In genomic region chr1:49240709-49241221, GRCh38 we compare ENCODE assay signal across 22 cellular contexts.
DNase-seq lines count a peak whose midpoint lies in the region; ATAC-seq, FAIRE-seq and TF ChIP-seq lines count a peak whose summit lies in the region.
"Had no signal": no experiment of that assay in that cellular context is flagged by ENCODE, and none has a peak within 500 bp of the region (broad histone marks: within the 10 kb centered on the region; RNA-seq: fewer than 3 reads in every experiment).

No MANE protein-coding gene starts in this region.

- TF ChIP-seq RAD21 in SK-N-SH (IDR thresholded peaks at IDR 0.05; ENCODE audit: low read length), result no peak

- H3K4me1 Mint-ChIP-seq in activated CD8-positive, alpha-beta T cell treated with anti-CD3 and anti-CD28 coated beads, Interleukin-2, amount 10 ng/mL, durations not matched to agents 7 days and 5 days (ENCODE audit: low read depth), result no peaks in the 10 kb centered on the region
- H3K4me1 Mint-ChIP-seq: CD4-positive, alpha-beta memory T cell had no signal

- H3K4me1 ChIP-seq in BE2C (no peaks in the 10 kb centered on the region; the same call in 1 of the 2 replicates), SK-N-SH (ENCODE audit: control insufficient read depth in 1 of 2, insufficient read depth in 2 of 2, low read depth in 1 of 2, low read length in 1 of 2) (no peaks in the 10 kb centered on the region)
- H3K4me1 ChIP-seq: A549, HAP-1 had no signal

- no peak overlapping the region for H3K27ac Mint-ChIP-seq in activated CD8-positive, alpha-beta T cell treated with anti-CD3 and anti-CD28 coated beads, Interleukin-2, amount 10 ng/mL, durations not matched to agents 7 days and 5 days
- H3K27ac Mint-ChIP-seq: CD4-positive, alpha-beta memory T cell had no signal

- H2AFZ ChIP-seq in SK-N-SH (ENCODE audit: low read depth), result no peak overlapping the region

- no peaks in the 10 kb centered on the region for H3K27me3 Mint-ChIP-seq in activated CD8-positive, alpha-beta T cell treated with anti-CD3 and anti-CD28 coated beads, Interleukin-2, amount 10 ng/mL, durations not matched to agents 7 days and 5 days (ENCODE audit: low read depth)

- ATAC-seq in activated CD8-positive, alpha-beta T cell treated with anti-CD3 and anti-CD28 coated beads, Interleukin-2, amount 10 ng/mL, durations not matched to agents 7 days and 5 days, result no peak
- ATAC-seq: A549 had no signal

- H3K9me3 ChIP-seq in BE2C (no peaks in the 10 kb centered on the region), SK-N-SH (no peaks in the 10 kb centered on the region)
- H3K9me3 ChIP-seq: A549, HAP-1 had no signal

- H3K36me3 ChIP-seq in BE2C, result no peaks in the 10 kb centered on the region
- H3K36me3 ChIP-seq in SK-N-SH (replicated peaks in 1 of 2; ENCODE audit: control insufficient read depth in 1 of 2, insufficient read depth in 2 of 2, low read length in 1 of 2), result no peaks in the 10 kb centered on the region
- H3K36me3 ChIP-seq: HAP-1 had no signal

- no peak overlapping the region for H3K4me2 ChIP-seq in SK-N-SH
- H3K4me2 ChIP-seq: A549 had no signal

- peak; percentile 9 for DNase-seq in NCI-H2171 treated with DMSO at 0.1 percent for 48 hours (lab: John Stamatoyannopoulos, UW)
- no peak for DNase-seq in NCI-H2171 (lab: John Stamatoyannopoulos, UW)
- DNase-seq in BE2C, result peak; percentile 16
- DNase-seq in DMS79 treated with DMSO at 0.1 percent for 48 hours (lab: John Stamatoyannopoulos, UW), result peak; percentile 46
- peak; percentile 31 for DNase-seq in SK-N-SH
- DNase-seq in activated CD8-positive, alpha-beta T cell treated with anti-CD3 and anti-CD28 coated beads, Interleukin-2, amount 10 ng/mL, durations not matched to agents 7 days and 5 days, result no peak
- DNase-seq in activated effector memory CD4-positive, alpha-beta T cell treated with anti-CD3 and anti-CD28 coated beads, Interleukin-2, amount 50 U/mL, for 16 hours, result no peak
- DNase-seq in RCC 7860 (ENCODE audit: low spot score), result no peak
- DNase-seq: 8988T; ACHN; AML-193; C1 segment of cervical spinal cord; CD4-positive, alpha-beta memory T cell; COR-L47; DMS153; GF-D8; GOT3 had no signal

- H3K9me2 ChIP-seq in SK-N-SH, result no peaks in the 10 kb centered on the region

- TF ChIP-seq CTCF in BE2C (IDR thresholded peaks at IDR 0.05; ENCODE audit: low read depth, low read length) (no peak), SK-N-SH (IDR thresholded peaks at IDR 0.05) (no peak)

- POLR2A ChIA-PET in SK-N-SH (lab: Yijun Ruan, JAX), result no interaction called here
- POLR2A ChIA-PET in activated CD8-positive, alpha-beta T cell treated with anti-CD3 and anti-CD28 coated beads, Interleukin-2, amount 10 ng/mL, durations not matched to agents 7 days and 5 days (lab: Charles Lee), result no interaction called here

- H3K79me2 ChIP-seq in SK-N-SH (ENCODE audit: insufficient read depth), result no peaks in the 10 kb centered on the region

- CTCF ChIA-PET in SK-N-SH (lab: Yijun Ruan, JAX), result interaction anchor here (0.6 to 1.5 kb wide), 2 partner anchors 12 to 351 kb away, joined by 3 read pairs; no protein-coding TSS in a partner anchor
- CTCF ChIA-PET in activated CD8-positive, alpha-beta T cell treated with anti-CD3 and anti-CD28 coated beads, Interleukin-2, amount 10 ng/mL, durations not matched to agents 7 days and 5 days (lab: Charles Lee), result no interaction called here

- H3K9ac ChIP-seq in SK-N-SH, result no peak overlapping the region

- no peak for FAIRE-seq in RCC 7860 (lab: Jason Lieb, UNC)
- FAIRE-seq: A549, GM12891, GM18507, H54 had no signal

- WGBS in SK-N-SH (ENCODE audit: low lambda C conversion rate), result 56% methylated on average over 1 of the region's 1 CpG

- peak in 1 of 2 experiments; percentile 24; a peak in 1 of 4 replicates for TF ChIP-seq EP300 in SK-N-SH (IDR thresholded peaks at IDR 0.05; ENCODE audit: borderline replicate concordance in 1 of 2, low read depth in 1 of 2, low read length in 1 of 2)

- H3K4me3 ChIP-seq in BE2C (ENCODE audit: low read depth, low read length) (no peak overlapping the region), SK-N-SH (ENCODE audit: low read depth in 2 of 2, low read length in 1 of 2) (no peak overlapping the region)
- H3K4me3 ChIP-seq: A549, HAP-1 had no signal

- H3F3A ChIP-seq in SK-N-SH (replicated peaks; ENCODE audit: insufficient read depth), result no peaks in the 10 kb centered on the region

- no peak overlapping the region for H3K4me3 Mint-ChIP-seq in activated CD8-positive, alpha-beta T cell treated with anti-CD3 and anti-CD28 coated beads, Interleukin-2, amount 10 ng/mL, durations not matched to agents 7 days and 5 days
- H3K4me3 Mint-ChIP-seq: CD4-positive, alpha-beta memory T cell had no signal

- H3K27me3 ChIP-seq in BE2C (no peaks in the 10 kb centered on the region), SK-N-SH (ENCODE audit: insufficient read depth) (no peaks in the 10 kb centered on the region)

- no peaks in the 10 kb centered on the region for H3K9me3 Mint-ChIP-seq in activated CD8-positive, alpha-beta T cell treated with anti-CD3 and anti-CD28 coated beads, Interleukin-2, amount 10 ng/mL, durations not matched to agents 7 days and 5 days (ENCODE audit: insufficient read depth)

- H3K36me3 Mint-ChIP-seq in activated CD8-positive, alpha-beta T cell treated with anti-CD3 and anti-CD28 coated beads, Interleukin-2, amount 10 ng/mL, durations not matched to agents 7 days and 5 days (ENCODE audit: low read depth), result no peaks in the 10 kb centered on the region
- H3K36me3 Mint-ChIP-seq: CD4-positive, alpha-beta memory T cell had no signal

- H4K20me1 ChIP-seq in SK-N-SH (ENCODE audit: insufficient read depth), result no peaks in the 10 kb centered on the region

- H3K27ac ChIP-seq in SK-N-SH (ENCODE audit: low read depth in 2 of 2, low read length in 1 of 2), result no peak overlapping the region; a peak in 1 of 4 replicates
- H3K27ac ChIP-seq: A549 had no signal

TF ChIP-seq in SK-N-SH, 30 proteins besides CTCF, POLR2A, EP300 and RAD21:
- no peak for TF ChIP-seq TEAD4 (IDR thresholded peaks at IDR 0.05; ENCODE audit: borderline replicate concordance, insufficient read depth)

Comparison
In these comparisons a context has a peak if more than half of its experiments do, and no peak if none do; other contexts are left out.
1. DNase-seq: peak in NCI-H2171 treated with DMSO at 0.1 percent for 48 hours (single experiment), BE2C (single experiment), DMS79 treated with DMSO at 0.1 percent for 48 hours (single experiment) and SK-N-SH (single experiment); none in NCI-H2171 (single experiment), activated CD8-positive, alpha-beta T cell treated with anti-CD3 and anti-CD28 coated beads, Interleukin-2, amount 10 ng/mL, durations not matched to agents 7 days and 5 days (single experiment), activated effector memory CD4-positive, alpha-beta T cell treated with anti-CD3 and anti-CD28 coated beads, Interleukin-2, amount 50 U/mL, for 16 hours (single experiment) and RCC 7860 (single experiment).